Comparison of ENCODE assay signal across 19 cellular contexts in the genomic region with DNA sequence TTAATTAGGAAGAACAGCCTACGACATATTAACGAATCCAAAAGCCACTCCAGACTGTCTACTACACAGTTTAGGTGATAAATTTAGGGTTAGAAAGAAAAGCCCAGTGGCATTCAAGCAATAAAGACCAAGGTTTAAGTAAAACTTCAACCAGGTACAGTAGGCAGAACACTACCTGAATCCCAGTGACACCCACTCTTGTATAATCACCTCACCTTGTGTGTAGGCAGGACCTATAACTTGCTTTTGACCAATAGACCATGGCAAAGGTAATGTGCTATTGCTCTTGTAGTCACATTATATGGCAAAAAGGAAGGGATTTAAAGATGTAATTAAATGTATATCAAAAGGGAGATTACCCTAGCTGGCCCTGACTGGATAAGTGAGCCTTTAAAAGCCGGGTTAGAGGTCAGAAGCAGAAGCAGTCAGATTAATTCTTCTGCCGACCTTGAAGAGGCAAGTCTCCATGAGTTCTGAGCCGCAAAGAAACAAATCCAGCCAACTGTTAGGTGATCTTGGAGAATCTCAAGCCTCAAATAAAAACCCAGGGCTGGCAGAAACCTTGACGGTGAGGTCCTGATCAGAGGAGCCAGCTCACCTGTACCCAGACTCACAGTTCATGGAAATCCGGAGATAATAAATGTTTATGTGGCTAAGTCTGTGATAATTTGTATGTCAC.
"Had no signal": no experiment of that assay in that cellular context is flagged by ENCODE, and none has a peak within 500 bp of the region (broad histone marks: within the 10 kb centered on the region; RNA-seq: fewer than 3 reads in every experiment).

No MANE protein-coding gene starts in this region.

- H3K9me3 ChIP-seq: MG63 had no signal

- H3K36me3 ChIP-seq: MG63 had no signal

- H3K27me3 ChIP-seq: MG63 had no signal

- FAIRE-seq: HepG2, RCC 7860 had no signal

- DNase-seq: IMR-90, Karpas-422, KG1, MG63, NCI-H1092, NCI-H1436, NCI-H187, NCI-H2029, NCI-H2081 treated with DMSO at 0.1 percent for 48 hours, NCI-H2171, NCI-H226, NCI-H446, NCI-H510A, NCI-H524 treated with DMSO at 0.1 percent for 48 hours, RPMI8226, SHP77, T-helper 1 cell had no signal

- H3K4me3 ChIP-seq: MG63 had no signal
